8 cellular contexts compared by ENCODE assay signal in genomic region chr6:113980937-113981554, GRCh38. TPM values are rescaled to one million over a fixed set of nuclear protein-coding genes. Genes with fewer than 3 reads are reported as not detected.
DNase-seq lines count a peak whose midpoint lies in the region; ATAC-seq and FAIRE-seq lines count a peak whose summit lies in the region.

No MANE protein-coding gene starts in this region.

- DNase-seq in DMS79 treated with DMSO at 0.1 percent for 48 hours (lab: John Stamatoyannopoulos, UW) (peak; percentile 10), DMS79 (lab: John Stamatoyannopoulos, UW) (no peak), SJCRH30 (peak; percentile 53 to 67), left ventricle myocardium superior (no peak), NK-92 (lab: John Stamatoyannopoulos, UW; ENCODE audit: unreplicated experiment) (no peak), frontal cortex (ENCODE audit: low spot score in 2 of 2) (no peak)

- FAIRE-seq in frontal cortex (lab: Jason Lieb, UNC) = no peak

- H3K9me3 ChIP-seq in SJCRH30 (replicated peaks) = no peaks in the 10 kb centered on the region

- no peaks in the 10 kb centered on the region for H3K36me3 ChIP-seq in SJCRH30

- ATAC-seq in GM19468 (IDR thresholded peaks at IDR 0.05; ENCODE audit: extremely low read depth, unreplicated experiment) = peak; percentile 68
- ATAC-seq in HG03558 (IDR thresholded peaks at IDR 0.05; ENCODE audit: extremely low read depth, unreplicated experiment) = peak; percentile 76
- ATAC-seq in left ventricle myocardium superior = peak; percentile 53

- intact Hi-C loops in left ventricle myocardium superior (cut with micrococcal nuclease) = no loop called here

- H3K27ac ChIP-seq in SJCRH30 = no peak overlapping the region

- no peak overlapping the region for H3K4me3 ChIP-seq in SJCRH30

- H3K27me3 ChIP-seq in SJCRH30 = no peaks in the 10 kb centered on the region

- H3K4me1 ChIP-seq in SJCRH30 = no peaks in the 10 kb centered on the region

RNA-seq across cellular contexts. Expression of gene HDAC2, which starts 10.1 kb away (rescaled TPM):
- total RNA-seq in SJCRH30 (2014; rRNA removed; shearing (Covaris generic)) = 331 and 358 TPM in 2 replicates
- 46.7 TPM for total RNA-seq in left ventricle myocardium superior
- 206 TPM for total RNA-seq in frontal cortex

Comparison
In these comparisons a context has a peak if more than half of its experiments do, and no peak if none do; other contexts are left out.
1. DNase-seq: peak in DMS79 treated with DMSO at 0.1 percent for 48 hours (single experiment) and SJCRH30 (2 of 2); none in DMS79 (single experiment), left ventricle myocardium superior (single experiment), NK-92 (single experiment) and frontal cortex (0 of 2).
2. Peak in every context shown above with its lines, with median percentiles within 50 percentile points of each other: ATAC-seq.